In genomic region chr14:101969480-101969879, GRCh38 we compare ENCODE assay signal across 1 cellular context.
TF ChIP-seq lines count a peak whose summit lies in the region.

No MANE protein-coding gene starts in this region.

TF ChIP-seq in GM12878, 131 proteins besides CTCF, POLR2A, EP300 and RAD21:
- no peak for TF ChIP-seq KDM1A (IDR thresholded peaks at IDR 0.05; ENCODE audit: borderline replicate concordance)
- no peak for TF ChIP-seq BMI1 (IDR thresholded peaks at IDR 0.05; ENCODE audit: borderline replicate concordance)
- TF ChIP-seq WRNIP1 (IDR thresholded peaks at IDR 0.05; ENCODE audit: borderline replicate concordance, low read depth, low read length), result no peak
- TF ChIP-seq SREBF2 (IDR thresholded peaks at IDR 0.05; ENCODE audit: low read length), result no peak
TF ChIP-seq in GM12878: peak in this region for 0.
